1 cellular context compared by ENCODE assay signal in the genomic region with DNA sequence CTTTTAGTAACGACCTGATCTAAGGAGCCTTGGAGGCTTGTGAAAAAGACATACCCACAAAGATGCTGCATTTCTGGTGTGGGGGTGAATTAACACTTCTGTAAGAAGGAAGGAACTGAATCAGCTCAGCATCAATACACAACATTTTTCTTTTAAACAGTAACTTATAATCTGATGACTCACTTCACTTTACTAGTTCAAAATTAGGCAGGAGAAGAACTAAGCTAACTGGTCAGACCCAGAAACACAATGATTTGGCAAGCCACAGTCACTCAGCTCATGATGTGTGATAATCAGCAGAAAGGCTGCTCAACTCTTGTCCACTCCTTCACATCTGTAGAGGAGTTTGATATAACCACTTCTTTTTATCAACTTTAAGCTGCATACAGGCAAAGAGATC.
TF ChIP-seq lines count a peak whose summit lies in the region.

No MANE protein-coding gene starts in this region.

TF ChIP-seq in IMR-90, 13 proteins besides CTCF, POLR2A, EP300 and RAD21:
- no peak for TF ChIP-seq MAFK (IDR thresholded peaks at IDR 0.05; ENCODE audit: low read depth, low read length)
- TF ChIP-seq ELK1 (IDR thresholded peaks at IDR 0.05; ENCODE audit: borderline replicate concordance, low read depth, low read length) = no peak
- TF ChIP-seq FOS (IDR thresholded peaks at IDR 0.05; ENCODE audit: low read depth, low read length) = no peak; the same call in 1 of the 2 replicates
- TF ChIP-seq USF2 (IDR thresholded peaks at IDR 0.05; ENCODE audit: low read depth, low read length) = no peak
- no peak for TF ChIP-seq RFX5 (IDR thresholded peaks at IDR 0.05; ENCODE audit: low read depth, low read length)
- TF ChIP-seq CHD1 (IDR thresholded peaks at IDR 0.05; ENCODE audit: low read depth, low read length) = no peak
- TF ChIP-seq SMC3 (IDR thresholded peaks at IDR 0.05; ENCODE audit: low read depth, low read length) = no peak
- no peak for TF ChIP-seq NFE2L2 (IDR thresholded peaks at IDR 0.05; ENCODE audit: low read depth, low read length)
- no peak for TF ChIP-seq BHLHE40 (IDR thresholded peaks at IDR 0.05; ENCODE audit: low read depth, low read length)
- TF ChIP-seq MAZ (IDR thresholded peaks at IDR 0.05; ENCODE audit: borderline replicate concordance, low read depth, low read length) = no peak
- TF ChIP-seq MXI1 (IDR thresholded peaks at IDR 0.05; ENCODE audit: borderline replicate concordance, low read depth, low read length) = no peak
- TF ChIP-seq CEBPB (IDR thresholded peaks at IDR 0.05; ENCODE audit: low read depth, low read length) = no peak
- no peak for TF ChIP-seq RCOR1 (IDR thresholded peaks at IDR 0.05; ENCODE audit: insufficient replicate concordance, low read length)
